12 cellular contexts compared by ENCODE assay signal in genomic region chr3:58099850-58100249, GRCh38.
"Had no signal": no experiment of that assay in that cellular context is flagged by ENCODE, and none has a peak within 500 bp of the region (broad histone marks: within the 10 kb centered on the region; RNA-seq: fewer than 3 reads in every experiment).

No MANE protein-coding gene starts in this region.

- H3K27me3 ChIP-seq: ascending aorta, ovary, tibial nerve had no signal

- H3K27ac Mint-ChIP-seq: activated T-helper 2 cell treated with anti-CD3 and anti-CD28 coated beads, Interferon-gamma antibody, Interleukin-2, Interleukin-4, amounts not matched to agents 10 μg/mL and 5 μg/mL and 100 μg/mL, durations not matched to agents 14 hours and 24 hours and 36 hours had no signal

- H3K36me3 ChIP-seq: ovary had no signal

- H3K4me3 Mint-ChIP-seq: neural crest cell had no signal

- H3K9me3 Mint-ChIP-seq: activated naive CD4-positive, alpha-beta T cell treated with anti-CD3 and anti-CD28 coated beads, Interleukin-2, amount 50 U/mL, for 72 hours; activated T-helper 2 cell treated with anti-CD3 and anti-CD28 coated beads, Interferon-gamma antibody, Interleukin-2, Interleukin-4, amounts not matched to agents 10 μg/mL and 5 μg/mL and 100 μg/mL, durations not matched to agents 14 hours and 24 hours and 36 hours; neural crest cell had no signal

- DNase-seq: effector CD8-positive, alpha-beta T cell; kidney; ovary; SIG-M5; stimulated activated CD4-positive, alpha-beta T cell treated with anti-CD3 and anti-CD28 coated beads, Interleukin-4, amount 100 ng/mL, for 1 hour; stimulated activated CD8-positive, alpha-beta memory T cell treated with anti-CD3 and anti-CD28 coated beads, Interleukin-4, amount 100 ng/mL, for 48 hours had no signal

- H3K9me3 ChIP-seq: ascending aorta, ovary, tibial nerve had no signal

- H3K27ac ChIP-seq: coronary artery had no signal

- H3K4me3 ChIP-seq: ascending aorta, coronary artery, ovary, tibial nerve had no signal
